In the genomic region with DNA sequence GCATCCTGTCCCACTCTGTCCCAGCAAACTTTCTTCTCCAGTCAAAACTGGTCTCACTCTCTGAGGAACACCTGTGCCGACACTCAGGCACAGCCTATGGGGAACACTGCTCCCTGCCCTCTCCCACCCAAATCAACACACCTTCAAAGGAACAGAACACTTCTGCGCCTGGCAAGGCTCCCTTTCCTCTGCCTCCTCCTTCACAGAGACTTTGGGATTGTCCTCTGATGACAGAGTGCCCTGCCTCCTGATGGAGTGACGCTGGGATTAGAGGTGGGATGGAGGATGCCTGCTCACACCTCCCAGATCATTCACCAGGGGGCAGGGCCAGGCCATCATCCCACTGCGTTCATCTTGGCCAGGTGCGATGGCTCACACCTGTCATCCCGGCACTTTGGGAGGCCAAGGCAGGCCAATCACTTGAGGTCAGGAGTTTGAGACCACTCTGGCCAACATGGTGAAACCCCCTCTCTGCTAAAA, we compare ENCODE assay signal across 11 cellular contexts. TPM values are rescaled to one million over a fixed set of nuclear protein-coding genes. Genes with fewer than 3 reads are reported as not detected.
DNase-seq lines count a peak whose midpoint lies in the region; ATAC-seq and TF ChIP-seq lines count a peak whose summit lies in the region.
"Had no signal": no experiment of that assay in that cellular context is flagged by ENCODE, and none has a peak within 500 bp of the region (broad histone marks: within the 10 kb centered on the region; RNA-seq: fewer than 3 reads in every experiment).

No MANE protein-coding gene starts in this region.

- H3K4ac ChIP-seq in mesenchymal stem cell (ENCODE audit: low read depth in 1 of 2, low read length in 2 of 2): no peak overlapping the region

- H3K27ac Mint-ChIP-seq in CD4-positive, CD25-positive, alpha-beta regulatory T cell: peak overlapping the region; percentile 81 to 100 (median 89)
- H3K27ac Mint-ChIP-seq in activated naive CD4-positive, alpha-beta T cell treated with anti-CD3 and anti-CD28 coated beads, Interleukin-2, amount 50 U/mL, for 72 hours: peak overlapping the region; percentile 99 to 100

- no peaks in the 10 kb centered on the region for H3K79me1 ChIP-seq in mesenchymal stem cell (replicated peaks; ENCODE audit: low read length, poor library complexity, severe bottlenecking)

- no peaks in the 10 kb centered on the region for H3K27me3 ChIP-seq in CD4-positive, CD25-positive, alpha-beta regulatory T cell (ENCODE audit: control insufficient read depth, insufficient read depth, low read length)
- H3K27me3 ChIP-seq in H7 (ENCODE audit: control insufficient read depth, insufficient read depth, low read length) (no peaks in the 10 kb centered on the region; the same call in 1 of the 2 replicates), mesenchymal stem cell (ENCODE audit: control insufficient read depth in 1 of 2, insufficient read depth in 1 of 2, low read length in 2 of 2) (peaks cover 0 to 5% of the 10 kb centered on the region in 2 experiments), heart left ventricle (no peaks in the 10 kb centered on the region)
- H3K27me3 ChIP-seq: BLaER1, brain microvascular endothelial cell had no signal

- H3K36me3 ChIP-seq in CD4-positive, CD25-positive, alpha-beta regulatory T cell (ENCODE audit: control insufficient read depth, insufficient read depth, low read length): no peaks in the 10 kb centered on the region
- H3K36me3 ChIP-seq in H7 (replicated peaks; ENCODE audit: control insufficient read depth, insufficient read depth, low read length) (no peaks in the 10 kb centered on the region), mesenchymal stem cell (ENCODE audit: control insufficient read depth in 1 of 2, insufficient read depth in 2 of 2, low read depth in 1 of 2, low read length in 2 of 2) (no peaks in the 10 kb centered on the region), heart left ventricle (no peaks in the 10 kb centered on the region)
- H3K36me3 ChIP-seq: BLaER1, brain microvascular endothelial cell, HAP-1 had no signal

- no peak overlapping the region for H3K18ac ChIP-seq in mesenchymal stem cell (ENCODE audit: low read depth in 1 of 2, low read length in 2 of 2)

- H3K4me3 Mint-ChIP-seq in CD4-positive, CD25-positive, alpha-beta regulatory T cell: peak overlapping the region in 3 of 4 donors; percentile 61 to 80 (median 80)

- DNase-seq in CD4-positive, CD25-positive, alpha-beta regulatory T cell: no peak
- peak; percentile 55 for DNase-seq in H7
- no peak for DNase-seq in activated naive CD4-positive, alpha-beta T cell treated with anti-CD3 and anti-CD28 coated beads, Interleukin-2, amount 50 U/mL, for 72 hours (ENCODE audit: low spot score in 2 of 2)
- no peak for DNase-seq in mesenchymal stem cell
- DNase-seq in HK-2 (ENCODE audit: unreplicated experiment): no peak
- DNase-seq in heart left ventricle: no peak
- DNase-seq: brain microvascular endothelial cell had no signal

- WGBS in mesenchymal stem cell: 90% methylated on average over 5 of the region's 6 CpGs
- WGBS in heart left ventricle, 4 donors: 94 to 97% (median 96%) methylated on average over 5 to 6 of the region's 6 CpGs

- no peak overlapping the region for H3K23ac ChIP-seq in mesenchymal stem cell (ENCODE audit: low read length in 2 of 2)

- H2BK12ac ChIP-seq in mesenchymal stem cell (ENCODE audit: low read length in 2 of 2): peak overlapping the region in 1 of 2 experiments; percentile 40

- no peak overlapping the region for H2BK5ac ChIP-seq in mesenchymal stem cell (ENCODE audit: low read depth, low read length, poor library complexity, severe bottlenecking)

- no peak overlapping the region for H3K9ac ChIP-seq in mesenchymal stem cell (ENCODE audit: low read length)
- H3K9ac ChIP-seq: BLaER1 had no signal

- no peak for TF ChIP-seq POLR2A in heart left ventricle (IDR thresholded peaks at IDR 0.05)

- peak overlapping the region; percentile 31 for H4K91ac ChIP-seq in mesenchymal stem cell (ENCODE audit: low read length)

- TF ChIP-seq CTCF in heart left ventricle (IDR thresholded peaks at IDR 0.05): no peak

- no peak for ATAC-seq in CD4-positive, CD25-positive, alpha-beta regulatory T cell (ENCODE audit: low read depth in 2 of 2)
- no peak for ATAC-seq in activated naive CD4-positive, alpha-beta T cell treated with anti-CD3 and anti-CD28 coated beads, Interleukin-2, amount 50 U/mL, for 72 hours
- no peak for ATAC-seq in HG02884 (IDR thresholded peaks at IDR 0.05; ENCODE audit: unreplicated experiment)
- no peak for ATAC-seq in HG03439 (IDR thresholded peaks at IDR 0.05; ENCODE audit: unreplicated experiment)
- ATAC-seq in heart left ventricle: no peak

- no peak overlapping the region for H2AFZ ChIP-seq in mesenchymal stem cell (ENCODE audit: low read depth, low read length)

- intact Hi-C loops in heart left ventricle (cut with DNase I): no loop called here

- no peaks in the 10 kb centered on the region for H3K9me3 ChIP-seq in CD4-positive, CD25-positive, alpha-beta regulatory T cell (ENCODE audit: control insufficient read depth in 2 of 2, low read length in 2 of 2)
- H3K9me3 ChIP-seq in mesenchymal stem cell (ENCODE audit: control insufficient read depth, low read length) (no peaks in the 10 kb centered on the region), heart left ventricle (no peaks in the 10 kb centered on the region)
- H3K9me3 ChIP-seq: HAP-1 had no signal

- no peaks in the 10 kb centered on the region for H3K36me3 Mint-ChIP-seq in CD4-positive, CD25-positive, alpha-beta regulatory T cell
- H3K36me3 Mint-ChIP-seq in activated naive CD4-positive, alpha-beta T cell treated with anti-CD3 and anti-CD28 coated beads, Interleukin-2, amount 50 U/mL, for 72 hours: peaks cover 4 to 24% of the 10 kb centered on the region in 2 donors

- peak overlapping the region; percentile 54 for H3K4me3 ChIP-seq in CD4-positive, CD25-positive, alpha-beta regulatory T cell (ENCODE audit: low read depth, low read length)
- H3K4me3 ChIP-seq in H7 (ENCODE audit: insufficient read depth, low read depth, low read length) (no peak overlapping the region), mesenchymal stem cell (ENCODE audit: insufficient read depth in 1 of 2, low read depth in 1 of 2, low read length in 2 of 2) (no peak overlapping the region), heart left ventricle (no peak overlapping the region)
- H3K4me3 ChIP-seq: BLaER1, HAP-1 had no signal

- no peak overlapping the region for H3K4me2 ChIP-seq in mesenchymal stem cell (ENCODE audit: low read length, poor library complexity, severe bottlenecking)
- H3K4me2 ChIP-seq: BLaER1 had no signal

- H3K4me1 Mint-ChIP-seq in CD4-positive, CD25-positive, alpha-beta regulatory T cell: peaks cover 32 to 78% (median 58%) of the 10 kb centered on the region in 4 donors

- no peak overlapping the region for H2BK15ac ChIP-seq in mesenchymal stem cell (ENCODE audit: low read depth, poor library complexity, severe bottlenecking)

- H2AK5ac ChIP-seq in mesenchymal stem cell (ENCODE audit: low read length, severe bottlenecking): peak overlapping the region; percentile 76

- no peak overlapping the region for H3K14ac ChIP-seq in mesenchymal stem cell (ENCODE audit: low read length in 2 of 2)

- no peaks in the 10 kb centered on the region for H3K27me3 Mint-ChIP-seq in CD4-positive, CD25-positive, alpha-beta regulatory T cell

- peaks cover 0 to 1% (median 0%) of the 10 kb centered on the region in 7 donors for H3K9me3 Mint-ChIP-seq in CD4-positive, CD25-positive, alpha-beta regulatory T cell
- peaks cover 0 to 6% of the 10 kb centered on the region in 2 donors for H3K9me3 Mint-ChIP-seq in activated naive CD4-positive, alpha-beta T cell treated with anti-CD3 and anti-CD28 coated beads, Interleukin-2, amount 50 U/mL, for 72 hours

- H3K27ac ChIP-seq in CD4-positive, CD25-positive, alpha-beta regulatory T cell (ENCODE audit: insufficient read depth, low read length, poor library complexity, severe bottlenecking): peak overlapping the region; percentile 84
- H3K27ac ChIP-seq in mesenchymal stem cell (ENCODE audit: low read length, poor library complexity, severe bottlenecking) (no peak overlapping the region), heart left ventricle (peak overlapping the region in 1 of 12 donors; percentile 82)
- H3K27ac ChIP-seq: BLaER1, brain microvascular endothelial cell had no signal

- peaks cover 71% of the 10 kb centered on the region for H3K4me1 ChIP-seq in CD4-positive, CD25-positive, alpha-beta regulatory T cell (ENCODE audit: control insufficient read depth, insufficient read depth, low read length, poor library complexity, severe bottlenecking)
- H3K4me1 ChIP-seq in mesenchymal stem cell (ENCODE audit: control insufficient read depth, insufficient read depth, low read depth, low read length) (peaks cover 27% of the 10 kb centered on the region), heart left ventricle (peaks cover 0 to 67% (median 18%) of the 10 kb centered on the region in 12 donors)
- H3K4me1 ChIP-seq: HAP-1 had no signal

- no peak overlapping the region for H4K8ac ChIP-seq in mesenchymal stem cell (ENCODE audit: low read length)

- no peak overlapping the region for H2BK120ac ChIP-seq in mesenchymal stem cell (ENCODE audit: low read depth, low read length)

RNA-seq across cellular contexts. Expression of a gene that starts 26.5 kb away (rescaled TPM):
- 1,887 TPM for total RNA-seq in CD4-positive, CD25-positive, alpha-beta regulatory T cell
- 100 to 1,000 TPM; 630 to 812 (median 656) TPM for polyA plus RNA-seq in CD4-positive, CD25-positive, alpha-beta regulatory T cell
- 7.6 and 9.8 TPM in 2 replicates for total RNA-seq in H7 (2014; rRNA removed; shearing (Covaris generic))
- total RNA-seq in activated naive CD4-positive, alpha-beta T cell treated with anti-CD3 and anti-CD28 coated beads, Interleukin-2, amount 50 U/mL, for 72 hours: 100 to 1,000 TPM in 1 of 2 donors, 10 to 100 TPM in 1; 85.2 to 126 TPM
- polyA plus RNA-seq in mesenchymal stem cell (2013, experiment 1 of 2): 195 TPM
- polyA plus RNA-seq in mesenchymal stem cell (2013, experiment 2 of 2): 183 TPM
- total RNA-seq in heart left ventricle: 100 to 1,000 TPM in 1 of 9 donors, 10 to 100 TPM in 8; 22.6 to 106 (median 52.2) TPM
- 10 to 100 TPM; 15.2 to 66.2 TPM for polyA plus RNA-seq in heart left ventricle

Comparison
In these comparisons a context has a peak if more than half of its experiments do, and no peak if none do; other contexts are left out.
1. RNA of a gene that starts 26.5 kb away (total RNA-seq): 1,887 TPM in CD4-positive, CD25-positive, alpha-beta regulatory T cell (single experiment); 85.2 to 126 TPM in activated naive CD4-positive, alpha-beta T cell treated with anti-CD3 and anti-CD28 coated beads, Interleukin-2, amount 50 U/mL, for 72 hours, 22.6 to 106 TPM in heart left ventricle and 7.6 to 9.8 TPM in H7; every median in the first group is over 10 times any median in the second.